Comparison of ENCODE assay signal across 11 cellular contexts in the genomic region with DNA sequence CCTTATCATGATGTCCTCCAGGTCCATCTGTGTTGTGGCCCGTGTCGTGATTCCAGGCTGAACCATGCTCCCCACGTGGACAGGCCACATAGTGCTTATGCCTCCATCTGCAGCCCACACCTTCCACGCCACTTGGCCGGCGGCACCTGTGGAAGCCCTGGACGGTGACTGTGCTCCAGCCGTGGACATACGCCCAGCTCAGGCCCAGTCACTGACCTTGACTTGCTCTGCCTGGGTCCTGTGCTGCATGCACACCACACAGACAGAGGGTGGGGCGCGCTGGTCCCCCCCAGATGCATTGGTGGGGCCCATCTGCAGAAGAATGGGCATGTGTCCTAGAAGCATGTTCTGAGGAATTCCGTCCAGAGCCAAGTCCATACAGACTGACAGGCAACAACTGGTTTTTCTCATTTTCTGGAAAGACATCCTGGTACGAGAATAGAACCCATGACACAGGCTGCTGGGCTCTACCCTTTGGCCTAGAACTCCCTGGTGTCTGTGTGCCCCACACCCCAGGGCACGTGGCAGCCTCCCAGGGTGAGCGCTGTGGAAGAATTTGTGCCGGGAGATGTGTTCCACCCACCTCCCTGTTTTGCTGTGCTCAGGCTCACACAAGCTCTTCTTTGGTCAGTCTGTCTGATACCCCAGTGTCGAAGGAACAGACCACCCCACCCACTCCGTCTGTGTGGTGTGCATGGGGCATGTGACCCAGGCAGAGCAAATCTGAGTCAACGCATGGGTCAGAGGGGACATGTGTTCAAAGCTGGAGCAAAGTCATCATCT.
"Had no signal": no experiment of that assay in that cellular context is flagged by ENCODE, and none has a peak within 500 bp of the region (broad histone marks: within the 10 kb centered on the region; RNA-seq: fewer than 3 reads in every experiment).

No MANE protein-coding gene starts in this region.

- H3K4me3 ChIP-seq: left lung, skin epidermis, upper lobe of right lung had no signal

- H3K27me3 ChIP-seq: left lung, upper lobe of right lung had no signal

- ATAC-seq: activated naive CD4-positive, alpha-beta T cell treated with anti-CD3 and anti-CD28 coated beads, Interleukin-2, amount 50 U/mL, for 72 hours; left lung; upper lobe of right lung had no signal

- H3K27ac ChIP-seq: left lung, upper lobe of right lung had no signal

- DNase-seq: activated B cell treated with CpG ODN at 0.5 μM for 24 hours; activated CD4-positive, alpha-beta T cell treated with anti-CD3 and anti-CD28 coated beads, Interleukin-2, amount 50 U/mL, for 1 hour; activated effector memory CD4-positive, alpha-beta T cell treated with anti-CD3 and anti-CD28 coated beads, Interleukin-2, amount 50 U/mL, for 16 hours; activated T-cell treated with anti-CD3 and anti-CD28 coated beads, Interleukin-2, amount 50 U/mL, for 1 hour; left lung; mesendoderm; SK-N-SH; stimulated activated CD4-positive, alpha-beta T cell treated with anti-CD3 and anti-CD28 coated beads, Interleukin-4, amount 100 ng/mL, for 4 hours; upper lobe of right lung had no signal

- H3K4me2 ChIP-seq: SK-N-SH had no signal

- H3K4me1 ChIP-seq: left lung, upper lobe of right lung had no signal

- H3K9ac ChIP-seq: SK-N-SH had no signal

- H3K9me3 ChIP-seq: left lung, SK-N-SH, upper lobe of right lung had no signal
